ENCODE assay signal across 21 cellular contexts in genomic region chr2:27174638-27175037, GRCh38. TPM values are rescaled to one million over a fixed set of nuclear protein-coding genes. Genes with fewer than 3 reads are reported as not detected.
DNase-seq lines count a peak whose midpoint lies in the region; TF ChIP-seq lines count a peak whose summit lies in the region.
"Had no signal": no experiment of that assay in that cellular context is flagged by ENCODE, and none has a peak within 500 bp of the region (broad histone marks: within the 10 kb centered on the region; RNA-seq: fewer than 3 reads in every experiment).

No MANE protein-coding gene starts in this region.

- H3K4me1 ChIP-seq in SJSA1 (replicated peaks) = peaks cover 30% of the 10 kb centered on the region
- H3K4me1 ChIP-seq in osteoblast (ENCODE audit: insufficient read depth, low read length) = peaks cover 18% of the 10 kb centered on the region
- H3K4me1 ChIP-seq in ascending aorta = peaks cover 0 to 4% of the 10 kb centered on the region in 2 donors
- H3K4me1 ChIP-seq: lower lobe of right lung had no signal

- no peaks in the 10 kb centered on the region for H3K36me3 ChIP-seq in SJSA1
- no peaks in the 10 kb centered on the region for H3K36me3 ChIP-seq in osteoblast (ENCODE audit: insufficient read depth, low read length)
- no peaks in the 10 kb centered on the region for H3K36me3 ChIP-seq in ascending aorta
- H3K36me3 ChIP-seq: adrenal gland, esophagus squamous epithelium, lower lobe of right lung had no signal

- no peaks in the 10 kb centered on the region for H3K79me2 ChIP-seq in osteoblast (ENCODE audit: insufficient read depth, low read length)
- H3K79me2 ChIP-seq: parathyroid adenoma had no signal

- no peak overlapping the region for H2AFZ ChIP-seq in osteoblast (ENCODE audit: low read length)
- H2AFZ ChIP-seq: parathyroid adenoma had no signal

- H3K27me3 ChIP-seq in SJSA1 (replicated peaks) (no peaks in the 10 kb centered on the region), osteoblast (ENCODE audit: insufficient read depth, low read length) (peaks cover 45% of the 10 kb centered on the region), ascending aorta (no peaks in the 10 kb centered on the region)
- H3K27me3 ChIP-seq: adrenal gland had no signal

- H3K9me3 ChIP-seq in SJSA1 (replicated peaks) = no peaks in the 10 kb centered on the region
- H3K9me3 ChIP-seq in osteoblast (ENCODE audit: low read depth, low read length) = no peaks in the 10 kb centered on the region
- H3K9me3 ChIP-seq in ascending aorta = no peaks in the 10 kb centered on the region
- H3K9me3 ChIP-seq: adrenal gland, esophagus squamous epithelium, lower lobe of right lung had no signal

- H3K4me3 ChIP-seq in SJSA1 = no peak overlapping the region
- no peak overlapping the region for H3K4me3 ChIP-seq in osteoblast (ENCODE audit: insufficient read depth, low read length)
- no peak overlapping the region for H3K4me3 ChIP-seq in ascending aorta
- H3K4me3 ChIP-seq: adrenal gland, esophagus squamous epithelium, lower lobe of right lung had no signal

- no peak overlapping the region for H3K4me2 ChIP-seq in osteoblast (ENCODE audit: insufficient read depth, low read length)

- DNase-seq in HT1080 (ENCODE audit: low read depth) = peak; percentile 10
- DNase-seq in SJSA1 (ENCODE audit: low read depth in 1 of 2, low spot score in 2 of 2) = no peak
- peak; percentile 46 for DNase-seq in osteoblast (ENCODE audit: insufficient read length, low spot score, missing footprints)
- DNase-seq in occipital lobe (lab: John Stamatoyannopoulos, UW) = no peak
- no peak for DNase-seq in ascending aorta (ENCODE audit: low spot score in 2 of 2)
- no peak for DNase-seq in ureter (ENCODE audit: low spot score)
- DNase-seq: activated CD4-positive, CD25-positive, alpha-beta regulatory T cell treated with anti-CD3 and anti-CD28 coated beads, Interleukin-2, amount 50 U/mL, for 72 hours; activated CD8-positive, alpha-beta memory T cell treated with anti-CD3 and anti-CD28 coated beads, Interleukin-2, amount 10 ng/mL, durations not matched to agents 7 days and 5 days; central memory CD4-positive, alpha-beta T cell; esophagus squamous epithelium; H9; immature natural killer cell; lower lobe of right lung; NCI-H1436 treated with DMSO at 0.1 percent for 48 hours; NCI-H446; SHP77 treated with DMSO at 0.1 percent for 48 hours; stimulated activated CD4-positive, alpha-beta T cell treated with anti-CD3 and anti-CD28 coated beads, Interleukin-4, amount 100 ng/mL, for 1 hour had no signal

- TF ChIP-seq CTCF in osteoblast (IDR thresholded peaks at IDR 0.05; ENCODE audit: extremely low read depth, low read depth, low read length) = no peak
- no peak for TF ChIP-seq CTCF in ascending aorta (IDR thresholded peaks at IDR 0.05)

- no peaks in the 10 kb centered on the region for H4K20me1 ChIP-seq in osteoblast (ENCODE audit: insufficient read depth, low read length)

- H3K27ac ChIP-seq in SJSA1 (peak overlapping the region; percentile 11; the same call in 1 of the 2 replicates), osteoblast (ENCODE audit: low read depth, low read length) (no peak overlapping the region), ascending aorta (no peak overlapping the region)
- H3K27ac ChIP-seq: adrenal gland, esophagus squamous epithelium, lower lobe of right lung, parathyroid adenoma had no signal

- intact Hi-C loops in ascending aorta (cut with DNase I) = no loop called here

RNA-seq across cellular contexts. Expression of gene TCF23, which starts 25.8 kb away (rescaled TPM):
- total RNA-seq in HT1080 (2014; rRNA removed; shearing (Covaris generic)) = not detected in 2 replicates
- not detected in 2 replicates for polyA plus RNA-seq in HT1080 (2015; cell fraction: cytosol; rRNA removed)
- polyA plus RNA-seq in HT1080 (2015; cell fraction: nucleus; rRNA removed) = not detected in 2 replicates
- total RNA-seq in SJSA1 (2014; rRNA removed; shearing (Covaris generic)) = not detected in 2 replicates
- total RNA-seq in osteoblast (not detected in 2 replicates), occipital lobe (not detected), ascending aorta (not detected), ureter (0.42 TPM)
- total RNA-seq: activated CD8-positive, alpha-beta memory T cell treated with anti-CD3 and anti-CD28 coated beads, Interleukin-2, amount 10 ng/mL, durations not matched to agents 7 days and 5 days; esophagus squamous epithelium; H9; LHCN-M2 had no signal
- polyA plus RNA-seq: immature natural killer cell had no signal

RNA-seq across cellular contexts. Expression of gene PRR30, which starts 35.4 kb away (rescaled TPM):
- not detected in 2 replicates for total RNA-seq in HT1080 (2014; rRNA removed; shearing (Covaris generic))
- polyA plus RNA-seq in HT1080 (2015; cell fraction: cytosol; rRNA removed) = not detected in 2 replicates
- polyA plus RNA-seq in HT1080 (2015; cell fraction: nucleus; rRNA removed) = not detected in 2 replicates
- total RNA-seq in SJSA1 (2014; rRNA removed; shearing (Covaris generic)) = not detected in 2 replicates
- total RNA-seq in osteoblast = not detected in 2 replicates
- not detected for total RNA-seq in occipital lobe
- total RNA-seq in ascending aorta = not detected
- total RNA-seq in ureter = not detected
- total RNA-seq: activated CD8-positive, alpha-beta memory T cell treated with anti-CD3 and anti-CD28 coated beads, Interleukin-2, amount 10 ng/mL, durations not matched to agents 7 days and 5 days; adrenal gland; esophagus squamous epithelium; H9; LHCN-M2; lower lobe of right lung; skeletal muscle tissue had no signal
- polyA plus RNA-seq: adrenal gland, immature natural killer cell had no signal

RNA-seq across cellular contexts. Expression of gene ATRAID, which starts 37.2 kb away (rescaled TPM):
- total RNA-seq in HT1080 (2014; rRNA removed; shearing (Covaris generic)) = 124 and 132 TPM in 2 replicates
- 134 and 143 TPM in 2 replicates for polyA plus RNA-seq in HT1080 (2015; cell fraction: cytosol; rRNA removed)
- 102 and 104 TPM in 2 replicates for polyA plus RNA-seq in HT1080 (2015; cell fraction: nucleus; rRNA removed)
- total RNA-seq in SJSA1 (2014; rRNA removed; shearing (Covaris generic)) = 104 and 153 TPM in 2 replicates
- total RNA-seq in osteoblast (187 and 198 TPM in 2 replicates), occipital lobe (43.7 TPM), ascending aorta (284 TPM), ureter (131 TPM)

RNA-seq across cellular contexts. Expression of gene SLC5A6, which starts 37.4 kb away (rescaled TPM):
- 77.9 and 82.0 TPM in 2 replicates for total RNA-seq in HT1080 (2014; rRNA removed; shearing (Covaris generic))
- polyA plus RNA-seq in HT1080 (2015; cell fraction: cytosol; rRNA removed) = 24.6 and 28.3 TPM in 2 replicates
- 102 and 128 TPM in 2 replicates for polyA plus RNA-seq in HT1080 (2015; cell fraction: nucleus; rRNA removed)
- 40.8 and 42.0 TPM in 2 replicates for total RNA-seq in SJSA1 (2014; rRNA removed; shearing (Covaris generic))
- total RNA-seq in osteoblast (14.1 TPM in 2 replicates), occipital lobe (15.6 TPM), ascending aorta (85.7 TPM), ureter (42.1 TPM)

RNA-seq across cellular contexts. Expression of gene PREB, which starts 40.2 kb away (rescaled TPM):
- 66.4 and 75.8 TPM in 2 replicates for total RNA-seq in HT1080 (2014; rRNA removed; shearing (Covaris generic))
- 46.1 and 54.0 TPM in 2 replicates for polyA plus RNA-seq in HT1080 (2015; cell fraction: cytosol; rRNA removed)
- polyA plus RNA-seq in HT1080 (2015; cell fraction: nucleus; rRNA removed) = 50.4 and 56.8 TPM in 2 replicates
- 87.4 and 101 TPM in 2 replicates for total RNA-seq in SJSA1 (2014; rRNA removed; shearing (Covaris generic))
- total RNA-seq in osteoblast (42.4 and 45.2 TPM in 2 replicates), occipital lobe (19.0 TPM), ascending aorta (116 TPM), ureter (45.6 TPM)

Comparison
In these comparisons a context has a peak if more than half of its experiments do, and no peak if none do; other contexts are left out.
1. DNase-seq: peak in HT1080 (single experiment) and osteoblast (single experiment); none in SJSA1 (0 of 2), occipital lobe (single experiment), ascending aorta (0 of 2) and ureter (single experiment).